8 cellular contexts compared by ENCODE assay signal in the genomic region with DNA sequence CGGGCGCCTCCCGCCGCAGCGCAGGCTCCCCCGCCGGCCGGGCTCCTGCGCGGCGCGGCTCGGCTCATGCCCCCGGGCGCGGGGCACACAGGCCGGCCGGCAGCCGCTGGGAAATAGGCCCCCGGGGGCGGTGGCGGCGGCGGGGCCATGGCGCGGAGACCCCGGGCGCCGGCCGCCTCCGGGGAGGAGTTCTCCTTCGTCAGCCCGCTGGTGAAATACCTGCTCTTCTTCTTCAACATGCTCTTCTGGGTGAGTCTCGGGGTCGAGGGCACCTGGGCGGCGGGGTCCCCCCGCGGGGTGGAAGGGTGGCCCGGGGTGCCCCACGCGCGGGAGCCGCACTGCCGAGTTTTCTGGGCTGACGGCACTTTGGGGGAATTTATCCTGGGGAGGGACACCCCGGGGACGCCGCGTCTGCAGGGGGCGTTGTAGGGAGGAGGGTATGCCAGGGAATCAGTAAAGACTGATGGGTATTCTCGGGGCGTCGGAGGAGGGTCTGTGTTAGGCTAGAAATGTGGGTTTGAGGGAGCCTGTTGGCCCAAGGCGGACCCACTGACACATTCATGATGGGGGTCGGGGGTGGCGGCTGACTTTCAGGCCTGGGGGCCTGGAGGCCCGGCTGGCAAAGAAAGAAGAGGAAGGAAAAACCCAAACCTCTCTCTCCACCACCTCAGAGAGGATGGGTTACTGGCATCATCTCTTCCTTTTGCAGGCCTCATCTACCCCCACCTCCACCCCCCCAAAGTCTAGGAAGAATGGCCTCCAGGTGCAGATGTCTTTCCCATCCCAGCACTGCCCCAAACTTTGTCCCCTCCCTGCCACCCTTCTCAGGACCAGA. TPM values are rescaled to one million over a fixed set of nuclear protein-coding genes. Genes with fewer than 3 reads are reported as not detected.
A peak's percentile ranks its signal among the peaks of the same experiment; 100 is the strongest.
DNase-seq lines count a peak whose midpoint lies in the region; ATAC-seq and TF ChIP-seq lines count a peak whose summit lies in the region.

No MANE protein-coding gene starts in this region.

- intact Hi-C loops in PC-9 (cut with micrococcal nuclease; ENCODE audit: unreplicated experiment) = no loop called here

- no peaks in the 10 kb centered on the region for H4K20me1 ChIP-seq in GM23248 (ENCODE audit: insufficient read depth)
- H4K20me1 ChIP-seq in PC-9 (ENCODE audit: insufficient read depth) = no peaks in the 10 kb centered on the region

- H3K27me3 ChIP-seq in GM23248 (replicated peaks; ENCODE audit: insufficient read depth) (peaks cover 60% of the 10 kb centered on the region), PC-9 (ENCODE audit: insufficient read depth, low read depth) (peaks cover 46% of the 10 kb centered on the region)

- no peak for ATAC-seq in HG03469 (IDR thresholded peaks at IDR 0.05; ENCODE audit: unreplicated experiment)

- H3K4me3 ChIP-seq in GM23248 (peak overlapping the region; percentile 67), PC-9 (peak overlapping the region; percentile 55), choroid plexus epithelial cell (ENCODE audit: low read depth, low read length) (peak overlapping the region; percentile 30)

- no peak; the same call in 1 of the 2 replicates for TF ChIP-seq CTCF in PC-9 (conservative IDR thresholded peaks at IDR 0.05)
- peak; percentile 36 for TF ChIP-seq CTCF in choroid plexus epithelial cell (conservative IDR thresholded peaks at IDR 0.05; ENCODE audit: low read depth, low read length)
- peak in 1 of 3 experiments; percentile 32 for TF ChIP-seq CTCF in nephron (IDR thresholded peaks at IDR 0.05; ENCODE audit: unreplicated experiment in 3 of 3)

- H3K27ac ChIP-seq in GM23248 (no peak overlapping the region), PC-9 (no peak overlapping the region)

- BruUV-seq in PC-9 (replicated peaks; lab: Mats Ljungman, UMichigan) = no TSS peak

- peak overlapping the region; percentile 78 to 89 (median 89) for H3K4me3 Mint-ChIP-seq in nephron

- H3K9me2 ChIP-seq in GM23248 (ENCODE audit: insufficient read depth) (no peaks in the 10 kb centered on the region), PC-9 (ENCODE audit: insufficient read depth) (no peaks in the 10 kb centered on the region)

- CTCF ChIA-PET in PC-9 (lab: Charles Lee) = interaction anchor here (0.5 to 1.4 kb wide), 3 partner anchors 13 to 247 kb away, joined by 3 to 6 read pairs (median 5); no protein-coding TSS in a partner anchor

- H3K4me1 Mint-ChIP-seq in nephron = peaks cover 56% of the 10 kb centered on the region

- H3K9ac ChIP-seq in GM23248 = no peak overlapping the region

- H3K9me3 Mint-ChIP-seq in nephron = no peaks in the 10 kb centered on the region

- no peaks in the 10 kb centered on the region for H3K36me3 ChIP-seq in GM23248 (ENCODE audit: low read depth)
- H3K36me3 ChIP-seq in PC-9 (ENCODE audit: low read depth) = no peaks in the 10 kb centered on the region

- in situ Hi-C loops in G401 (cut with HindIII; ENCODE audit: low sequenced_read_pairs) (no loop called here), GM23248 (cut with MboI) (no loop called here)

- H3K4me2 ChIP-seq in GM23248 (ENCODE audit: unreplicated experiment) (peak overlapping the region; percentile 83), PC-9 (peak overlapping the region; percentile 84)

- H3K79me2 ChIP-seq in GM23248 (ENCODE audit: insufficient read depth) = no peaks in the 10 kb centered on the region
- H3K79me2 ChIP-seq in PC-9 (ENCODE audit: low read depth) = no peaks in the 10 kb centered on the region

- peaks cover 55% of the 10 kb centered on the region for H3K27me3 Mint-ChIP-seq in nephron (ENCODE audit: low read depth)

- H3K36me3 Mint-ChIP-seq in nephron (ENCODE audit: low read depth) = peaks cover 4% of the 10 kb centered on the region

- H3K9me3 ChIP-seq in GM23248 (ENCODE audit: low read depth) (no peaks in the 10 kb centered on the region), PC-9 (ENCODE audit: insufficient read depth, low read depth) (no peaks in the 10 kb centered on the region)

- H3F3A ChIP-seq in GM23248 (ENCODE audit: insufficient read depth) = no peaks in the 10 kb centered on the region
- H3F3A ChIP-seq in PC-9 (ENCODE audit: insufficient read depth, low read depth) = no peaks in the 10 kb centered on the region

- H3K4me1 ChIP-seq in GM23248 (ENCODE audit: insufficient read depth) (no peaks in the 10 kb centered on the region), PC-9 (replicated peaks; ENCODE audit: insufficient read depth) (peaks cover 7% of the 10 kb centered on the region; the same call in 1 of the 2 replicates)

- WGBS in GM23248 (ENCODE audit: low coverage in 1 of 2, low lambda C conversion rate in 2 of 2, missing lambda C conversion rate in 2 of 2), 2 experiments = 9 to 14% methylated on average over 26 to 45 of the region's 58 CpGs

- H3K27ac Mint-ChIP-seq in nephron = no peak overlapping the region

- POLR2A ChIA-PET in PC-9 (lab: Charles Lee; ENCODE audit: unreplicated experiment) = no interaction called here

- DNase-seq in G401 (ENCODE audit: low spot score) = peak; percentile 3
- DNase-seq in GM23248 = no peak
- no peak for DNase-seq in PC-9
- no peak for DNase-seq in choroid plexus epithelial cell (ENCODE audit: low read depth)
- DNase-seq in central memory CD4-positive, alpha-beta T cell = no peak
- no peak for DNase-seq in AML-193 (lab: John Stamatoyannopoulos, UW)

- peak overlapping the region; percentile 71 for H2AFZ ChIP-seq in GM23248
- H2AFZ ChIP-seq in PC-9 = 0 out of 2 replicates have a peak overlapping the region, but pooled peaks have one; percentile 79

RNA-seq across cellular contexts. Expression of gene TSPAN33, which starts 0.5 kb away (rescaled TPM):
- 35.8 and 40.2 TPM in 2 replicates for total RNA-seq in G401 (2014; rRNA removed; shearing (Covaris generic))
- total RNA-seq in GM23248 (2014; rRNA removed; shearing (Covaris generic)) = 0.76 TPM in 2 replicates
- not detected in 2 replicates for polyA plus RNA-seq in GM23248 (2016; fragmentation: Nextera tagmentation; extraction: Ambion mirVana)
- total RNA-seq in PC-9 (2021) = 5.8 and 9.6 TPM in 2 replicates

RNA-seq across cellular contexts. Expression of gene SMO, which starts 43.4 kb away (rescaled TPM):
- total RNA-seq in G401 (2014; rRNA removed; shearing (Covaris generic)) = 51.1 and 51.8 TPM in 2 replicates
- 14.7 and 16.3 TPM in 2 replicates for total RNA-seq in GM23248 (2014; rRNA removed; shearing (Covaris generic))
- polyA plus RNA-seq in GM23248 (2016; fragmentation: Nextera tagmentation; extraction: Ambion mirVana) = 2.3 and 2.5 TPM in 2 replicates
- 1.2 and 1.9 TPM in 2 replicates for total RNA-seq in PC-9 (2021)
